ENCODE assay signal across 8 cellular contexts in the genomic region with DNA sequence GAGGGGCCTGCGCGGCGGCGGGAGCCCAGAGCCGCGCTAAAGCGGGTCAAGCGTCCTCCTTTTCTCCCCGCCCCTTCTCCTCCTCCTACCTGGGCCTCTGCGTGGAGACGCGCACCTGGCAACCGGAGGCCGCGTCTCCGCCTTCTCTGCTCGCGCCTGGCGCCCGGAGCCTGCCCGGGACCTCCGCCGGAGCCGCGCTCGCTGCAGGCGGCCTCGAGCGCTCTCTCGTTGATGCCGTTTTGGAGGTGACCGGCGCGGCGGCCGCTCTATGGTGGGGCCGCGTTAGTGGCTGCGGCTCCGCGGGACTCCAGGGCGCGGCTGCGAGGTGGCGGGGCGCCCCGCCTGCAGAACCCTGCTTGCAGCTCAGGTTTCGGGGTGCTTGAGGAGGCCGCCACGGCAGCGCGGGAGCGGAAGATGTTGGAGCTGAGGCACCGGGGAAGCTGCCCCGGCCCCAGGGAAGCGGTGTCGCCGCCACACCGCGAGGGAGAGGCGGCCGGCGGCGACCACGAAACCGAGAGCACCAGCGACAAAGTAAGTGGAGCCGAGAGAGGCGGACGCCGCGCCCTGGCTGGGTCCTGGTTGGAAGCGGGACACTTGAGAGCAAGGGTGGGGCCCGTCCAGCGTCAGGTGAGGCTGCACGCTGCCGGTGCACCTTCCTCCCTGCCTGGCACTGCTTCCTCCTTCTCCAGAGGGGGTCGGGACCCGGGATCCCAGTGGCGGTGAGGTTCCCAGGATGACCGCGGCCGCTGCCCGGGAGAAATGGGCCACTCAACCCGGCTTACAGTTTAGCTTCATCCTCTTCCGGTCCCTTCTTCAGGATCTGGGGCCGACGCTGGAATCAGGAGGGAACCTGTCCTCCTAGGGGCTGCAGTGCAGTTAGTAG. TPM values are rescaled to one million over a fixed set of nuclear protein-coding genes. Genes with fewer than 3 reads are reported as not detected.
A peak's percentile ranks its signal among the peaks of the same experiment; 100 is the strongest.
DNase-seq lines count a peak whose midpoint lies in the region; ATAC-seq and TF ChIP-seq lines count a peak whose summit lies in the region.

TSS of gene CDS1 (plus strand) at position 140 of the 883 bp plus-strand sequence. CDS start at position 415, 275 bp downstream.

- POLR2A ChIA-PET in activated CD4-positive, alpha-beta memory T cell treated with anti-CD3 and anti-CD28 coated beads for 36 hours (lab: Charles Lee), result no interaction called here

- H4K20me1 ChIP-seq in KMS-11 (ENCODE audit: insufficient read depth) (no peaks in the 10 kb centered on the region), fibroblast of lung (ENCODE audit: control insufficient read depth, extremely low read depth, insufficient read depth, low read length) (no peaks in the 10 kb centered on the region)

- intact Hi-C loops in activated CD4-positive, alpha-beta memory T cell treated with anti-CD3 and anti-CD28 coated beads for 36 hours (cut with micrococcal nuclease), result loop anchor here (2.0 to 5.0 kb wide), 4 partner anchors 86 to 388 kb away; partner anchors contain the start of gene NKX6-1

- H3K27me3 ChIP-seq in KMS-11 (ENCODE audit: insufficient read depth, low read depth) (no peaks in the 10 kb centered on the region), fibroblast of lung (ENCODE audit: control insufficient read depth, insufficient read depth, low read length) (peaks cover 19% of the 10 kb centered on the region)

- peak within 1 kb of the TSS; percentile 75 for H3K4me3 Mint-ChIP-seq in activated CD4-positive, alpha-beta memory T cell treated with anti-CD3 and anti-CD28 coated beads for 36 hours
- peak within 1 kb of the TSS; percentile 91 to 96 (median 93) for H3K4me3 Mint-ChIP-seq in nephron

- H3K4me1 Mint-ChIP-seq in activated CD4-positive, alpha-beta memory T cell treated with anti-CD3 and anti-CD28 coated beads for 36 hours (ENCODE audit: low read depth), result peaks cover 17% of the 10 kb centered on the region
- H3K4me1 Mint-ChIP-seq in nephron, result peaks cover 10% of the 10 kb centered on the region

- no peaks in the 10 kb centered on the region for H3K79me2 ChIP-seq in KMS-11 (ENCODE audit: insufficient read depth, low read depth)
- H3K79me2 ChIP-seq in fibroblast of lung (ENCODE audit: control insufficient read depth, insufficient read depth, low read length), result no peaks in the 10 kb centered on the region

- H3K27ac ChIP-seq in KMS-11 (peak within 1 kb of the TSS; percentile 26; the same call in 1 of the 2 replicates), fibroblast of lung (ENCODE audit: insufficient read depth, low read length) (no peak within 1 kb of the TSS)

- H3K27ac Mint-ChIP-seq in activated CD4-positive, alpha-beta memory T cell treated with anti-CD3 and anti-CD28 coated beads for 36 hours, result no peak within 1 kb of the TSS
- peak within 1 kb of the TSS; percentile 40 to 96 (median 94) for H3K27ac Mint-ChIP-seq in nephron

- no peaks in the 10 kb centered on the region for H3K36me3 ChIP-seq in KMS-11 (ENCODE audit: insufficient read depth)
- H3K36me3 ChIP-seq in fibroblast of lung (ENCODE audit: control insufficient read depth, insufficient read depth, low read length), result no peaks in the 10 kb centered on the region

- H3K9me3 ChIP-seq in fibroblast of lung (ENCODE audit: control insufficient read depth, insufficient read depth, low read depth, low read length), result no peaks in the 10 kb centered on the region

- H2AFZ ChIP-seq in KMS-11 (ENCODE audit: low read depth) (peak within 1 kb of the TSS; percentile 85), fibroblast of lung (ENCODE audit: low read length) (peak within 1 kb of the TSS; percentile 68)

- H3K9ac ChIP-seq in KMS-11, result peak within 1 kb of the TSS; percentile 56
- no peak within 1 kb of the TSS for H3K9ac ChIP-seq in fibroblast of lung (ENCODE audit: insufficient read depth, low read length)

- peak within 1 kb of the TSS; percentile 85 for H3K4me2 ChIP-seq in KMS-11
- peak within 1 kb of the TSS; percentile 81 for H3K4me2 ChIP-seq in fibroblast of lung (ENCODE audit: extremely low read depth, insufficient read depth, low read length)

- H3K4me3 ChIP-seq in KMS-11 (IDR thresholded peaks at IDR 0.05; ENCODE audit: insufficient read depth, low read depth, low read length), result peak within 1 kb of the TSS; percentile 96
- H3K4me3 ChIP-seq in fibroblast of lung (replicated peaks in 1 of 4; ENCODE audit: control extremely low read depth in 1 of 4, insufficient read depth in 1 of 4, low read depth in 3 of 4, low read length in 4 of 4), result peak within 1 kb of the TSS; percentile 43 to 66 (median 50)

- H3K9me3 Mint-ChIP-seq in activated CD4-positive, alpha-beta memory T cell treated with anti-CD3 and anti-CD28 coated beads for 36 hours, result no peaks in the 10 kb centered on the region
- peaks cover 7% of the 10 kb centered on the region for H3K9me3 Mint-ChIP-seq in nephron

- peaks cover 13% of the 10 kb centered on the region for H3K4me1 ChIP-seq in KMS-11 (ENCODE audit: low read depth, poor library complexity, severe bottlenecking)
- H3K4me1 ChIP-seq in fibroblast of lung (ENCODE audit: control insufficient read depth, extremely low read depth, insufficient read depth, low read length), result peaks cover 2% of the 10 kb centered on the region

- DNase-seq in NCI-H1092 treated with DMSO at 0.1 percent for 48 hours (lab: John Stamatoyannopoulos, UW) (peak; percentile 66), NCI-H1092 (lab: John Stamatoyannopoulos, UW) (no peak), fibroblast of lung (ENCODE audit: low read depth in 2 of 2) (no peak), Kasumi-1 (lab: John Stamatoyannopoulos, UW) (no peak)
- peak; percentile 24 for DNase-seq in activated CD4-positive, alpha-beta memory T cell treated with anti-CD3 and anti-CD28 coated beads for 36 hours

- CTCF ChIA-PET in activated CD4-positive, alpha-beta memory T cell treated with anti-CD3 and anti-CD28 coated beads for 36 hours (lab: Charles Lee), result interaction anchor here (0.9 kb wide), 1 partner anchor 13 kb away, joined by 3 read pairs; no protein-coding TSS in a partner anchor

- no peak for TF ChIP-seq CTCF in KMS-11 (conservative IDR thresholded peaks at IDR 0.05; ENCODE audit: low read depth, low read length)
- no peak for TF ChIP-seq CTCF in fibroblast of lung (conservative IDR thresholded peaks at IDR 0.05 in 1 of 2, IDR thresholded peaks at IDR 0.05 in 1 of 2; ENCODE audit: low read depth in 1 of 2, low read length in 2 of 2)
- no peak for TF ChIP-seq CTCF in nephron (IDR thresholded peaks at IDR 0.05; ENCODE audit: unreplicated experiment in 3 of 3)

- peaks cover 40% of the 10 kb centered on the region for H3K27me3 Mint-ChIP-seq in activated CD4-positive, alpha-beta memory T cell treated with anti-CD3 and anti-CD28 coated beads for 36 hours
- H3K27me3 Mint-ChIP-seq in nephron (ENCODE audit: low read depth), result peaks cover 62% of the 10 kb centered on the region

- H3K36me3 Mint-ChIP-seq in activated CD4-positive, alpha-beta memory T cell treated with anti-CD3 and anti-CD28 coated beads for 36 hours, result no peaks in the 10 kb centered on the region
- H3K36me3 Mint-ChIP-seq in nephron (ENCODE audit: low read depth), result peaks cover 20% of the 10 kb centered on the region

- ATAC-seq in GM21786 (IDR thresholded peaks at IDR 0.05; ENCODE audit: unreplicated experiment), result peak; percentile 43

RNA-seq across cellular contexts. Expression of gene CDS1, which starts in this region (rescaled TPM):
- total RNA-seq in activated CD4-positive, alpha-beta memory T cell treated with anti-CD3 and anti-CD28 coated beads for 36 hours, result under 1 TPM; 0.17 to 0.24 TPM
- total RNA-seq in fibroblast of lung, result 0.26 and 0.33 TPM in 2 replicates
- 0.08 and 0.10 TPM in 2 replicates for polyA plus RNA-seq in fibroblast of lung
- 0.06 TPM in 1 of 2 replicates, not detected in the other for polyA plus RNA-seq in fibroblast of lung (2012)
- not detected in 2 replicates for polyA minus RNA-seq in fibroblast of lung (ENCODE audit: low replicate concordance)

Comparison
In these comparisons a context has a peak if more than half of its experiments do, and no peak if none do; other contexts are left out.
1. Peak in DNase-seq in activated CD4-positive, alpha-beta memory T cell treated with anti-CD3 and anti-CD28 coated beads for 36 hours; RNA of the gene not detected or under 1 TPM.